15 cellular contexts compared by ENCODE assay signal in the genomic region with DNA sequence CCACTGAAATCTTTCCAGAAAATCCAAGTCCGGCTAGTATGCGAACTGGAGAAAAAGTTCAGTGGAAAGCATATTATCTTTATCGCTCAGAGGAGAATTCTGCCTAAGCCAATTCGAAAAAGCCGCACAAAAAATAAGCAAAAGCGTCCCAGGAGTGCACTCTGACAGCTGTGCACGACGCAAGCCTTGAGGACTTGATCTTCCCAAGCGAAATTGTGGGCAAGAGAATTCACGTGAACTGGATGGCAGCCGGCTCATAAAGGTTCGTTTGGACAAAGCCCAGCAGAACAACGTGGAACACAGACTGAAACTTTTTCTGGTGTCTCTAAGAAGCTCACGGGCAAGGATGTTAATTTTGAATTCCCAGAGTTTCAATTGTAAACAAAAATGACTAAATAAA. TPM values are rescaled to one million over a fixed set of nuclear protein-coding genes. Genes with fewer than 3 reads are reported as not detected.
A peak's percentile ranks its signal among the peaks of the same experiment; 100 is the strongest.
DNase-seq lines count a peak whose midpoint lies in the region; ATAC-seq and TF ChIP-seq lines count a peak whose summit lies in the region.
"Had no signal": no experiment of that assay in that cellular context is flagged by ENCODE, and none has a peak within 500 bp of the region (broad histone marks: within the 10 kb centered on the region; RNA-seq: fewer than 3 reads in every experiment).

No MANE protein-coding gene starts in this region.

- no peak for DNase-seq in LNCaP clone FGC (ENCODE audit: low read depth)
- no peak for DNase-seq in endodermal cell
- DNase-seq in osteoblast (ENCODE audit: insufficient read length, low spot score, missing footprints), result no peak
- no peak for DNase-seq in vagina (ENCODE audit: extremely low spot score in 2 of 2)
- DNase-seq in central memory CD4-positive, alpha-beta T cell, result no peak
- no peak for DNase-seq in amygdala (lab: John Stamatoyannopoulos, UW)
- DNase-seq: C1 segment of cervical spinal cord; CD4-positive, alpha-beta memory T cell; DMS79; HCEC 1CT; HFFc6; IMR-90 had no signal

- no peak for TF ChIP-seq POLR2A in vagina (IDR thresholded peaks at IDR 0.05)

- peak overlapping the region; percentile 6 for H3K27ac Mint-ChIP-seq in endodermal cell
- H3K27ac Mint-ChIP-seq: B cell, HFFc6 had no signal

- no peak overlapping the region for H2AFZ ChIP-seq in osteoblast (ENCODE audit: low read length)

- no peak overlapping the region for H3K4me3 Mint-ChIP-seq in endodermal cell
- H3K4me3 Mint-ChIP-seq: B cell; CD4-positive, alpha-beta memory T cell; HFFc6 had no signal

- no peaks in the 10 kb centered on the region for H3K36me3 Mint-ChIP-seq in endodermal cell (ENCODE audit: low read depth)

- TF ChIP-seq CTCF in LNCaP clone FGC (IDR thresholded peaks at IDR 0.05; ENCODE audit: control insufficient read depth, extremely low read depth, insufficient read depth), result no peak
- no peak for TF ChIP-seq CTCF in endodermal cell (conservative IDR thresholded peaks at IDR 0.05)
- TF ChIP-seq CTCF in osteoblast (IDR thresholded peaks at IDR 0.05; ENCODE audit: extremely low read depth, low read depth, low read length), result no peak
- no peak for TF ChIP-seq CTCF in vagina (IDR thresholded peaks at IDR 0.05)

- H3K4me1 Mint-ChIP-seq in endodermal cell, result peaks cover 15% of the 10 kb centered on the region

- H3K9me3 Mint-ChIP-seq in endodermal cell, result no peaks in the 10 kb centered on the region
- H3K9me3 Mint-ChIP-seq: CD4-positive, alpha-beta memory T cell; HFFc6 had no signal

- intact Hi-C loops in vagina (cut with DNase I), result no loop called here

- H3K4me3 ChIP-seq in LNCaP clone FGC (ENCODE audit: low read depth, low read length) (peak overlapping the region; percentile 17), endodermal cell (ENCODE audit: low read length) (no peak overlapping the region), osteoblast (ENCODE audit: insufficient read depth, low read length) (peak overlapping the region; percentile 33), vagina (peak overlapping the region in 1 of 2 donors; percentile 9)
- H3K4me3 ChIP-seq: GM12878 had no signal

- H3K27ac ChIP-seq in endodermal cell (ENCODE audit: low read depth, low read length), result no peak overlapping the region
- H3K27ac ChIP-seq in osteoblast (ENCODE audit: low read depth, low read length), result no peak overlapping the region
- peak overlapping the region; percentile 62 for H3K27ac ChIP-seq in vagina

- no peaks in the 10 kb centered on the region for H3K27me3 Mint-ChIP-seq in endodermal cell (ENCODE audit: insufficient read depth)
- H3K27me3 Mint-ChIP-seq: B cell; CD4-positive, alpha-beta memory T cell had no signal

- ATAC-seq in GM21526 (IDR thresholded peaks at IDR 0.05; ENCODE audit: low FRiP score, unreplicated experiment), result no peak

- H3K4me2 ChIP-seq in osteoblast (ENCODE audit: insufficient read depth, low read length), result peak overlapping the region; percentile 40

- no peaks in the 10 kb centered on the region for H3K9me3 ChIP-seq in endodermal cell (ENCODE audit: control insufficient read depth, low read length)
- no peaks in the 10 kb centered on the region for H3K9me3 ChIP-seq in osteoblast (ENCODE audit: low read depth, low read length)
- H3K9me3 ChIP-seq in vagina, result no peaks in the 10 kb centered on the region

- H4K20me1 ChIP-seq in osteoblast (ENCODE audit: insufficient read depth, low read length), result peaks cover 43% of the 10 kb centered on the region

- H3K9ac ChIP-seq in endodermal cell (ENCODE audit: extremely low read depth, low read length, poor library complexity, severe bottlenecking), result no peak overlapping the region

- H3K4me1 ChIP-seq in endodermal cell (ENCODE audit: control insufficient read depth, insufficient read depth, low read length) (peaks cover 7% of the 10 kb centered on the region), osteoblast (ENCODE audit: insufficient read depth, low read length) (peaks cover 2% of the 10 kb centered on the region), vagina (peaks cover 7% of the 10 kb centered on the region)

- H3K79me2 ChIP-seq in osteoblast (ENCODE audit: insufficient read depth, low read length), result peaks cover 25% of the 10 kb centered on the region

- H3K27me3 ChIP-seq in endodermal cell (ENCODE audit: control insufficient read depth, insufficient read depth, low read length, poor library complexity, severe bottlenecking), result no peaks in the 10 kb centered on the region
- H3K27me3 ChIP-seq in osteoblast (ENCODE audit: insufficient read depth, low read length), result no peaks in the 10 kb centered on the region
- H3K27me3 ChIP-seq in vagina, result no peaks in the 10 kb centered on the region

- no peaks in the 10 kb centered on the region for H3K36me3 ChIP-seq in endodermal cell (ENCODE audit: control insufficient read depth, insufficient read depth, low read length)
- H3K36me3 ChIP-seq in osteoblast (ENCODE audit: insufficient read depth, low read length), result no peaks in the 10 kb centered on the region
- H3K36me3 ChIP-seq in vagina, result no peaks in the 10 kb centered on the region

- WGBS in endodermal cell (ENCODE audit: insufficient coverage in 1 of 2, insufficient read length in 1 of 2), 2 experiments, result 91% methylated on average over 11 to 14 of the region's 14 CpGs

RNA-seq across cellular contexts. Expression of gene STX18, which starts 34.4 kb away (rescaled TPM):
- total RNA-seq in endodermal cell (10 to 100 TPM; 26.9 to 33.3 TPM), osteoblast (23.9 and 26.2 TPM in 2 replicates), vagina (20.4 TPM)
- 30.9 TPM for polyA plus RNA-seq in endodermal cell (2013, experiment 1 of 2)
- 27.2 TPM for polyA plus RNA-seq in endodermal cell (2013, experiment 2 of 2)
